12 cellular contexts compared by ENCODE assay signal in the genomic region with DNA sequence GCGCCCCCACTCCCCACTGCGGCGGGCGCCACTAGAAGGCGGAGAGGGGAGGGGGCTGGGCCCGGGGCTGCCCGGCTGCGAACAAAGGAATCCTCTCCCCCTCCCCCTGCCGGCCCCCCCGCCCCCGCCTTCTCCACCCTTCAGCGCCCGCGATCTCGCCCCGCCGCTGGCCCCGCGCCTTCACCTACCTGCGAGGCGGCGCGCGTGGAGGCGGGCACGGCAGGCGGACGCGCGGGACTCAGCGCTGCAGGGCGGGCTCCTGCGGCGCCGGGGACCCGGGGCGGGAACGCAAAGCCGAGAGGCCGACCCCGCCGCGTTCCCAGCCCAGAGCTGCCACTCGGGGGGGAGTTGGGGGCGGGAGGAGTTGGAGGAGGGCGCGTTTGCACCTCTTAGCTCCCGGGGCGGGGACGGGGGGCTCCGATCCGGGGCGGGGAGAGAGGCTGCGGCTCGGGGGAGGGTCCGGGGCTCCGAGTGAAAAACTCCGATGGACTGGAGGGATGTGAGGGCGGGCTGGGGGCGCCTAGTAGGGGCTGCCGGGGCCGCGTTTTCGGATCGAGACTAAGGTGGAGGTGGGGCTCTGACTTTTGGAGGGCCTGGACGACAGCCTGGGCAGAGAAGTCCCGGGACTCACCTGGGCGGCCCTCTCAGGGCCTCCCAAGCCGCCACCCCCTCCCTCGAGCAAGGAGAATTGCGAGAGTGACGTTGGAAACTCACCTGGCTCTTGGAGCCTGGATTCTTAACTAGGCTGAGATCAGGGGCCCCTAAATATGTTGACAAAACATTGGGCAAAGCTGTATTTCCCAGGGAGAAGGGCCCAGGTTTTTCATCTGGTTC. TPM values are rescaled to one million over a fixed set of nuclear protein-coding genes. Genes with fewer than 3 reads are reported as not detected.
DNase-seq lines count a peak whose midpoint lies in the region; ATAC-seq, FAIRE-seq and TF ChIP-seq lines count a peak whose summit lies in the region.
"Had no signal": no experiment of that assay in that cellular context is flagged by ENCODE, and none has a peak within 500 bp of the region (broad histone marks: within the 10 kb centered on the region; RNA-seq: fewer than 3 reads in every experiment).

A gene (minus strand): TSS at position 332 of the 834 bp plus-strand sequence. CDS start 2,112 bp downstream, outside the sequence.

- H3K56ac ChIP-seq in mesendoderm (ENCODE audit: low read length): peak within 1 kb of the TSS; percentile 97

- H3K4ac ChIP-seq in mesendoderm (ENCODE audit: low read depth, low read length): peak within 1 kb of the TSS; percentile 74

- H3K9me3 Mint-ChIP-seq in stimulated activated naive CD8-positive, alpha-beta T cell treated with anti-CD3 and anti-CD28 coated beads, Interleukin-15, Interleukin-2, amounts not matched to agents 100 ng/mL and 50 ng/mL, for 24 hours: no peaks in the 10 kb centered on the region
- H3K9me3 Mint-ChIP-seq in astrocyte (ENCODE audit: unreplicated experiment): no peaks in the 10 kb centered on the region

- H4K8ac ChIP-seq in mesendoderm (ENCODE audit: low read depth, low read length): peak within 1 kb of the TSS; percentile 56

- no peaks in the 10 kb centered on the region for H3K79me2 ChIP-seq in astrocyte (ENCODE audit: insufficient read depth, low read length)
- peaks cover 9% of the 10 kb centered on the region for H3K79me2 ChIP-seq in mesendoderm (ENCODE audit: control insufficient read depth, insufficient read depth, low read length)

- H3K79me1 ChIP-seq in mesendoderm (ENCODE audit: low read length): peaks cover 11% of the 10 kb centered on the region

- no peak within 1 kb of the TSS for H4K5ac ChIP-seq in mesendoderm (ENCODE audit: low read length)

- peaks cover 30% of the 10 kb centered on the region for H3K27me3 ChIP-seq in astrocyte (ENCODE audit: insufficient read depth, low read length)
- no peaks in the 10 kb centered on the region for H3K27me3 ChIP-seq in mesendoderm (ENCODE audit: insufficient read depth, low read length, poor library complexity)
- peaks cover 25% of the 10 kb centered on the region for H3K27me3 ChIP-seq in SJCRH30
- H3K27me3 ChIP-seq in colonic mucosa: peaks cover 39% of the 10 kb centered on the region

- no CpG with 5 or more reads among the region's 72 CpGs for WGBS in mesendoderm (ENCODE audit: extremely low coverage, insufficient coverage, low lambda C conversion rate)

- peak within 1 kb of the TSS; percentile 91 for H3K18ac ChIP-seq in mesendoderm (ENCODE audit: low read length)

- H3K27ac ChIP-seq in astrocyte (ENCODE audit: low read depth, low read length) (no peak within 1 kb of the TSS), mesendoderm (ENCODE audit: low read depth, low read length) (peak within 1 kb of the TSS; percentile 93), SJCRH30 (no peak within 1 kb of the TSS), colonic mucosa (no peak within 1 kb of the TSS)

- H3K27ac Mint-ChIP-seq in stimulated activated naive CD8-positive, alpha-beta T cell treated with anti-CD3 and anti-CD28 coated beads, Interleukin-15, Interleukin-2, amounts not matched to agents 100 ng/mL and 50 ng/mL, for 24 hours: no peak within 1 kb of the TSS
- H3K27ac Mint-ChIP-seq in astrocyte (ENCODE audit: unreplicated experiment): peak within 1 kb of the TSS; percentile 12

- H3K4me1 Mint-ChIP-seq in stimulated activated naive CD8-positive, alpha-beta T cell treated with anti-CD3 and anti-CD28 coated beads, Interleukin-15, Interleukin-2, amounts not matched to agents 100 ng/mL and 50 ng/mL, for 24 hours (ENCODE audit: low read depth): peaks cover 8% of the 10 kb centered on the region
- H3K4me1 Mint-ChIP-seq in astrocyte (ENCODE audit: low read depth, unreplicated experiment): no peaks in the 10 kb centered on the region

- no peaks in the 10 kb centered on the region for H3K9me3 ChIP-seq in astrocyte (ENCODE audit: insufficient read depth, low read depth, low read length)
- no peaks in the 10 kb centered on the region for H3K9me3 ChIP-seq in SJCRH30 (replicated peaks)
- no peaks in the 10 kb centered on the region for H3K9me3 ChIP-seq in colonic mucosa
- H3K9me3 ChIP-seq: mucosa of descending colon had no signal

- no peak within 1 kb of the TSS for H2AK5ac ChIP-seq in mesendoderm (ENCODE audit: low read length)

- H3K4me3 Mint-ChIP-seq in stimulated activated naive CD8-positive, alpha-beta T cell treated with anti-CD3 and anti-CD28 coated beads, Interleukin-15, Interleukin-2, amounts not matched to agents 100 ng/mL and 50 ng/mL, for 24 hours: peak within 1 kb of the TSS; percentile 4
- peak within 1 kb of the TSS; percentile 41 for H3K4me3 Mint-ChIP-seq in astrocyte (ENCODE audit: unreplicated experiment)

- H3K4me3 ChIP-seq in astrocyte (ENCODE audit: insufficient read depth, low read depth, low read length): no peak within 1 kb of the TSS
- H3K4me3 ChIP-seq in mesendoderm (ENCODE audit: low read length): peak within 1 kb of the TSS; percentile 74
- no peak within 1 kb of the TSS for H3K4me3 ChIP-seq in SJCRH30
- no peak within 1 kb of the TSS for H3K4me3 ChIP-seq in colonic mucosa
- H3K4me3 ChIP-seq: mucosa of descending colon had no signal

- no peak for FAIRE-seq in astrocyte (lab: Jason Lieb, UNC)

- peaks cover 40% of the 10 kb centered on the region for H3K27me3 Mint-ChIP-seq in stimulated activated naive CD8-positive, alpha-beta T cell treated with anti-CD3 and anti-CD28 coated beads, Interleukin-15, Interleukin-2, amounts not matched to agents 100 ng/mL and 50 ng/mL, for 24 hours
- H3K27me3 Mint-ChIP-seq in astrocyte (ENCODE audit: low read depth, unreplicated experiment): peaks cover 47% of the 10 kb centered on the region

- no peak within 1 kb of the TSS for H2AFZ ChIP-seq in astrocyte (ENCODE audit: low read depth, low read length)

- no peak for ATAC-seq in stimulated activated naive CD8-positive, alpha-beta T cell treated with anti-CD3 and anti-CD28 coated beads, Interleukin-15, Interleukin-2, amounts not matched to agents 100 U/mL and 50 U/mL, for 24 hours

- DNase-seq in stimulated activated naive CD8-positive, alpha-beta T cell treated with anti-CD3 and anti-CD28 coated beads, Interleukin-15, Interleukin-2, amounts not matched to agents 100 U/mL and 50 U/mL, for 24 hours: no peak
- no peak for DNase-seq in astrocyte (ENCODE audit: low read depth)
- peak; percentile 70 for DNase-seq in mesendoderm
- no peak for DNase-seq in AG08395 (ENCODE audit: low spot score)
- DNase-seq in SJCRH30: no peak
- DNase-seq in colonic mucosa: no peak
- no peak for DNase-seq in NCI-H2081 (lab: John Stamatoyannopoulos, UW)
- DNase-seq: DMS153; effector memory CD4-positive, alpha-beta T cell; NCI-H524 treated with DMSO at 0.1 percent for 48 hours had no signal

- H3K4me1 ChIP-seq in astrocyte (ENCODE audit: insufficient read depth, low read length): peaks cover under 1% of the 10 kb centered on the region
- peaks cover 5% of the 10 kb centered on the region for H3K4me1 ChIP-seq in mesendoderm (ENCODE audit: control insufficient read depth, low read depth, low read length)
- peaks cover 3% of the 10 kb centered on the region for H3K4me1 ChIP-seq in SJCRH30
- H3K4me1 ChIP-seq in colonic mucosa: peaks cover 3% of the 10 kb centered on the region

- H2BK120ac ChIP-seq in mesendoderm (ENCODE audit: low read depth, low read length): peak within 1 kb of the TSS; percentile 45

- H3K4me2 ChIP-seq in astrocyte (ENCODE audit: low read length): no peak within 1 kb of the TSS
- H3K4me2 ChIP-seq in mesendoderm (ENCODE audit: low read length): peak within 1 kb of the TSS; percentile 68

- H2BK5ac ChIP-seq in mesendoderm (ENCODE audit: low read length): peak within 1 kb of the TSS; percentile 88

- H3K36me3 Mint-ChIP-seq in stimulated activated naive CD8-positive, alpha-beta T cell treated with anti-CD3 and anti-CD28 coated beads, Interleukin-15, Interleukin-2, amounts not matched to agents 100 ng/mL and 50 ng/mL, for 24 hours (ENCODE audit: low read depth): no peaks in the 10 kb centered on the region
- no peaks in the 10 kb centered on the region for H3K36me3 Mint-ChIP-seq in astrocyte (ENCODE audit: low read depth, unreplicated experiment)

- no peak within 1 kb of the TSS for H3K9ac ChIP-seq in astrocyte (ENCODE audit: low read length)
- peak within 1 kb of the TSS; percentile 95 for H3K9ac ChIP-seq in mesendoderm (ENCODE audit: low read length)
- no peak within 1 kb of the TSS for H3K9ac ChIP-seq in colonic mucosa (ENCODE audit: low read depth in 2 of 2, low read length in 2 of 2)

- no peak within 1 kb of the TSS for H3K23ac ChIP-seq in mesendoderm (ENCODE audit: low read length)

- intact Hi-C loops in colonic mucosa (cut with DNase I): no loop called here

- TF ChIP-seq CTCF in astrocyte (IDR thresholded peaks at IDR 0.05; ENCODE audit: insufficient read depth, low read depth, low read length): no peak
- TF ChIP-seq CTCF in colonic mucosa (IDR thresholded peaks at IDR 0.05): no peak

- no peaks in the 10 kb centered on the region for H3K36me3 ChIP-seq in astrocyte (ENCODE audit: insufficient read depth, low read length)
- H3K36me3 ChIP-seq in mesendoderm (ENCODE audit: control insufficient read depth, insufficient read depth, low read length): no peaks in the 10 kb centered on the region
- no peaks in the 10 kb centered on the region for H3K36me3 ChIP-seq in SJCRH30
- no peaks in the 10 kb centered on the region for H3K36me3 ChIP-seq in colonic mucosa

- H4K20me1 ChIP-seq in astrocyte (ENCODE audit: insufficient read depth, low read length): no peaks in the 10 kb centered on the region

- H2BK15ac ChIP-seq in mesendoderm (replicated peaks; ENCODE audit: low read depth): no peak within 1 kb of the TSS

RNA-seq across cellular contexts. Expression of the gene that starts here (rescaled TPM):
- 0.53 and 1.00 TPM in 2 replicates for total RNA-seq in astrocyte
- 11.9 TPM for polyA plus RNA-seq in mesendoderm (2013, experiment 1 of 2)
- 11.8 TPM for polyA plus RNA-seq in mesendoderm (2013, experiment 2 of 2)
- 0.02 TPM in 1 of 2 replicates, not detected in the other for total RNA-seq in SJCRH30 (2014; rRNA removed; shearing (Covaris generic))
- under 1 TPM in 1 of 2 donors, not detected in 1; 0.05 TPM for total RNA-seq in colonic mucosa
